ENCODE assay signal across 1 cellular context in the genomic region with DNA sequence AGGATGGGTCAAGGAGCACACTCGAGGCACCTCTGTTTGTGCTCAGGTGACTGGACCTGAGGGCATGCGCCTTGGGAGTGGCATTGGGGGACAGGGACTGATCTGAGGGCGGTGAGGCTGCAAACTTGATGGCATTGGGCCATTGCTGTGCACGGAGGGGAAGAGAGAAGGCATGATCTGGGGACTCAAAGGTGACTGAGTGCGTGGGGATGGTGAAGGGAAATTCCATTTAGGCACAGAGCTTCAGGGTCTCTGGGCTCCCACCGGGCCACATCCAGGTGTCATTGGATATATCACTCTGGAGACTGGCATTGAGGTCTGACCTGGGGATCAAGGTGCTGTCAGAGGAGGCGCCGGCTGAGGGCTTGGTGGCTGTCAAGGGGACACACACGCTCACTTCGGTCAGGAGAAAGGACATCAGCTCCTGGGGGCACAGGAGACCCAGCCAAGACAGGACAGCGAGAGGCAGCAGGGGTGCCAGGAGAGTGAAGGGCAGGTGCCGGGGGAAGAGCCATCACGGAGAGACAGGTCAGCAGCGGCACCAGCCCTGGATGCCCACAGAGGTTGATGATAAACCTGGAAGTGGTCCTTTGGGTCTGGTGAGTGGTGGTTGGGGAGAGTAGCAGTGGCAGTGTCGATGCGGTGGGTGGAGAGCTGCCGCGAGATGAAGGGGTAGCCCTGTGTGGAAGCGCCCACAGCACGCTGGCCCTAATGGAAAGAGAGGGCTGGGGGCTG.
TF ChIP-seq lines count a peak whose summit lies in the region.

No MANE protein-coding gene starts in this region.

TF ChIP-seq in IMR-90, 13 proteins besides CTCF, POLR2A, EP300 and RAD21:
- no peak for TF ChIP-seq RCOR1 (IDR thresholded peaks at IDR 0.05; ENCODE audit: insufficient replicate concordance, low read length)
- TF ChIP-seq RFX5 (IDR thresholded peaks at IDR 0.05; ENCODE audit: low read depth, low read length), result no peak
- no peak for TF ChIP-seq MAFK (IDR thresholded peaks at IDR 0.05; ENCODE audit: low read depth, low read length)
- TF ChIP-seq BHLHE40 (IDR thresholded peaks at IDR 0.05; ENCODE audit: low read depth, low read length), result no peak
- TF ChIP-seq MAZ (IDR thresholded peaks at IDR 0.05; ENCODE audit: borderline replicate concordance, low read depth, low read length), result no peak
- TF ChIP-seq SMC3 (IDR thresholded peaks at IDR 0.05; ENCODE audit: low read depth, low read length), result no peak
- no peak for TF ChIP-seq CEBPB (IDR thresholded peaks at IDR 0.05; ENCODE audit: low read depth, low read length)
- TF ChIP-seq CHD1 (IDR thresholded peaks at IDR 0.05; ENCODE audit: low read depth, low read length), result no peak
- TF ChIP-seq MXI1 (IDR thresholded peaks at IDR 0.05; ENCODE audit: borderline replicate concordance, low read depth, low read length), result no peak
- no peak for TF ChIP-seq FOS (IDR thresholded peaks at IDR 0.05; ENCODE audit: low read depth, low read length)
- TF ChIP-seq, protein P1, sequence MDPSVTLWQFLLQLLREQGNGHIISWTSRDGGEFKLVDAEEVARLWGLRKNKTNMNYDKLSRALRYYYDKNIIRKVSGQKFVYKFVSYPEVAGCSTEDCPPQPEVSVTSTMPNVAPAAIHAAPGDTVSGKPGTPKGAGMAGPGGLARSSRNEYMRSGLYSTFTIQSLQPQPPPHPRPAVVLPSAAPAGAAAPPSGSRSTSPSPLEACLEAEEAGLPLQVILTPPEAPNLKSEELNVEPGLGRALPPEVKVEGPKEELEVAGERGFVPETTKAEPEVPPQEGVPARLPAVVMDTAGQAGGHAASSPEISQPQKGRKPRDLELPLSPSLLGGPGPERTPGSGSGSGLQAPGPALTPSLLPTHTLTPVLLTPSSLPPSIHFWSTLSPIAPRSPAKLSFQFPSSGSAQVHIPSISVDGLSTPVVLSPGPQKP (IDR thresholded peaks at IDR 0.05; ENCODE audit: borderline replicate concordance, low read depth, low read length), result no peak
- TF ChIP-seq NFE2L2 (IDR thresholded peaks at IDR 0.05; ENCODE audit: low read depth, low read length), result no peak
